ENCODE assay signal across 21 cellular contexts in genomic region chr3:100368421-100368820, GRCh38. TPM values are rescaled to one million over a fixed set of nuclear protein-coding genes. Genes with fewer than 3 reads are reported as not detected.
DNase-seq lines count a peak whose midpoint lies in the region; ATAC-seq, FAIRE-seq and TF ChIP-seq lines count a peak whose summit lies in the region.
"Had no signal": no experiment of that assay in that cellular context is flagged by ENCODE, and none has a peak within 500 bp of the region (broad histone marks: within the 10 kb centered on the region; RNA-seq: fewer than 3 reads in every experiment).

No MANE protein-coding gene starts in this region.

- H3K4me3 ChIP-seq in endothelial cell of umbilical vein (replicated peaks in 1 of 3; ENCODE audit: insufficient read depth in 1 of 3, low read depth in 1 of 3, low read length in 3 of 3), result no peak overlapping the region
- H3K4me3 ChIP-seq: A549, GM23338 had no signal

- BruUV-seq in endothelial cell of umbilical vein (replicated peaks; lab: Mats Ljungman, UMichigan), result no TSS peak

- POLR2A ChIA-PET in endothelial cell of umbilical vein (lab: Charles Lee), result no interaction called here

- no peaks in the 10 kb centered on the region for H3K9me3 Mint-ChIP-seq in immature natural killer cell
- H3K9me3 Mint-ChIP-seq: CD4-positive, alpha-beta T cell; GM23338 had no signal

- no peaks in the 10 kb centered on the region for H3K9me3 ChIP-seq in endothelial cell of umbilical vein (replicated peaks; ENCODE audit: control insufficient read depth, insufficient read depth, low read length)
- H3K9me3 ChIP-seq: A549, Caco-2 had no signal

- CTCF ChIA-PET in endothelial cell of umbilical vein (lab: Charles Lee), result interaction anchor here (0.6 to 1.8 kb wide), 4 partner anchors 8 to 221 kb away, joined by 4 to 5 read pairs (median 5); no protein-coding TSS in a partner anchor

- TF ChIP-seq POLR2A in endothelial cell of umbilical vein (IDR thresholded peaks at IDR 0.05; ENCODE audit: low read depth, low read length), result no peak

- H3K4me1 Mint-ChIP-seq in immature natural killer cell, result no peaks in the 10 kb centered on the region

- no peak overlapping the region for H3K4me3 Mint-ChIP-seq in immature natural killer cell
- H3K4me3 Mint-ChIP-seq: CD4-positive, alpha-beta T cell; GM23338 had no signal

- H3K36me3 ChIP-seq in endothelial cell of umbilical vein (ENCODE audit: control insufficient read depth in 2 of 2, extremely low read depth in 1 of 2, insufficient read depth in 2 of 2, low read length in 2 of 2), result peaks cover 10 to 23% of the 10 kb centered on the region in 2 experiments

- H3K27ac Mint-ChIP-seq in immature natural killer cell, result no peak overlapping the region
- H3K27ac Mint-ChIP-seq: CD4-positive, alpha-beta T cell; GM23338 had no signal

- no peak overlapping the region for H3K4me2 ChIP-seq in endothelial cell of umbilical vein (ENCODE audit: insufficient read depth, low read length)
- H3K4me2 ChIP-seq: A549, GM23338 had no signal

- dilution Hi-C loops in endothelial cell of umbilical vein (cut with MboI; ENCODE audit: extremely low pct_ligation_motif_present, low sequenced_read_pairs), result no loop called here

- H3K9me1 ChIP-seq in endothelial cell of umbilical vein (replicated peaks; ENCODE audit: control insufficient read depth, extremely low read depth, insufficient read depth, low read length), result no peaks in the 10 kb centered on the region

- peak; percentile 58 for ATAC-seq in left lobe of liver
- ATAC-seq: A549, GM23338 had no signal

- no peak overlapping the region for H2AFZ ChIP-seq in endothelial cell of umbilical vein (ENCODE audit: low read depth, low read length)
- H2AFZ ChIP-seq: GM23338 had no signal

- H3K36me3 Mint-ChIP-seq in immature natural killer cell, result peaks cover 8 to 36% (median 11%) of the 10 kb centered on the region in 3 donors

- no peak for TF ChIP-seq CTCF in endothelial cell of umbilical vein (IDR thresholded peaks at IDR 0.05; ENCODE audit: extremely low read depth in 1 of 2, insufficient read depth in 1 of 2, low read depth in 1 of 2, low read length in 2 of 2)

- peaks cover 0 to 2% (median 0%) of the 10 kb centered on the region in 3 donors for H3K27me3 Mint-ChIP-seq in immature natural killer cell (ENCODE audit: low read depth in 3 of 3)
- H3K27me3 Mint-ChIP-seq: CD4-positive, alpha-beta T cell had no signal

- no peak overlapping the region for H3K27ac ChIP-seq in endothelial cell of umbilical vein (ENCODE audit: insufficient read depth, low read depth, low read length)
- H3K27ac ChIP-seq: 22Rv1, A549, C4-2B, HL-60 had no signal

- FAIRE-seq in endothelial cell of umbilical vein (lab: Jason Lieb, UNC), result no peak
- FAIRE-seq: D721Med, H54 had no signal

- no peaks in the 10 kb centered on the region for H3K79me2 ChIP-seq in endothelial cell of umbilical vein (ENCODE audit: control insufficient read depth, insufficient read depth, low read length)

- no peak overlapping the region for H3K9ac ChIP-seq in endothelial cell of umbilical vein (replicated peaks; ENCODE audit: extremely low read depth, insufficient read depth, low read length)

- no peaks in the 10 kb centered on the region for H3K4me1 ChIP-seq in endothelial cell of umbilical vein (ENCODE audit: control insufficient read depth, extremely low read depth, insufficient read depth, low read length)
- H3K4me1 ChIP-seq: A549, Caco-2 had no signal

- no peaks in the 10 kb centered on the region for H3K27me3 ChIP-seq in endothelial cell of umbilical vein (ENCODE audit: control insufficient read depth in 2 of 2, insufficient read depth in 2 of 2, low read length in 2 of 2)

- DNase-seq in DMS 273 (lab: John Stamatoyannopoulos, UW; ENCODE audit: unreplicated experiment), result peak; percentile 14
- DNase-seq in DMS 273 treated with DMSO at 0.1 percent for 48 hours (lab: John Stamatoyannopoulos, UW), result no peak
- peak; percentile 28 for DNase-seq in LHCN-M2 (ENCODE audit: low read depth)
- DNase-seq in endothelial cell of umbilical vein (ENCODE audit: low read depth, low spot score), result peak; percentile 33
- no peak for DNase-seq in left lobe of liver (ENCODE audit: low spot score)
- DNase-seq in immature natural killer cell, result no peak
- DNase-seq in NCI-H1092 treated with DMSO at 0.1 percent for 48 hours (lab: John Stamatoyannopoulos, UW), result no peak
- no peak for DNase-seq in NCI-H1930 (lab: John Stamatoyannopoulos, UW)
- DNase-seq: AML-193; Caco-2; CD4-positive, alpha-beta T cell; DMS79 treated with DMSO at 0.1 percent for 48 hours; GF-D8; HCEC 1CT had no signal

- intact Hi-C loops in endothelial cell of umbilical vein (cut with micrococcal nuclease), result no loop called here

- H4K20me1 ChIP-seq in endothelial cell of umbilical vein (replicated peaks; ENCODE audit: control insufficient read depth, extremely low read depth, insufficient read depth, low read length), result no peaks in the 10 kb centered on the region

TF ChIP-seq in endothelial cell of umbilical vein, 7 proteins besides CTCF, POLR2A, EP300 and RAD21:
- TF ChIP-seq MYC (IDR thresholded peaks at IDR 0.05; ENCODE audit: low read depth, low read length) (no peak), GATA2 (IDR thresholded peaks at IDR 0.05; ENCODE audit: insufficient read depth, insufficient read length, low read depth, low read length) (no peak), MAX (IDR thresholded peaks at IDR 0.05; ENCODE audit: insufficient read depth, insufficient read length) (no peak), JUN (IDR thresholded peaks at IDR 0.05; ENCODE audit: borderline replicate concordance, insufficient read depth, insufficient read length, low read depth) (no peak), FOS (IDR thresholded peaks at IDR 0.05; ENCODE audit: borderline replicate concordance, insufficient read depth, low read length) (no peak), EZH2 (IDR thresholded peaks at IDR 0.05; ENCODE audit: borderline replicate concordance, low read depth, low read length, severe bottlenecking) (no peak), POLR2AphosphoS5 (IDR thresholded peaks at IDR 0.05; ENCODE audit: insufficient read depth, low read depth, low read length) (no peak)

RNA-seq across cellular contexts. Expression of gene TOMM70, which starts 32.5 kb away (rescaled TPM):
- 62.4 and 67.0 TPM in 2 replicates for total RNA-seq in LHCN-M2 (2014; rRNA removed)
- polyA plus RNA-seq in LHCN-M2 (2012), result 22.4 TPM
- total RNA-seq in endothelial cell of umbilical vein, result 28.3 and 32.3 TPM in 2 replicates
- polyA plus RNA-seq in endothelial cell of umbilical vein, result 6.2 and 7.6 TPM in 2 replicates
- polyA plus RNA-seq in endothelial cell of umbilical vein (2011; cell fraction: cytosol; rRNA removed), result 13.6 TPM in 2 replicates
- polyA plus RNA-seq in endothelial cell of umbilical vein (2011; cell fraction: nucleus; rRNA removed), result 10.2 and 11.3 TPM in 2 replicates
- 19.6 and 29.2 TPM in 2 replicates for polyA plus RNA-seq in endothelial cell of umbilical vein (2012)
- 12.7 and 13.0 TPM in 2 replicates for polyA minus RNA-seq in endothelial cell of umbilical vein
- polyA minus RNA-seq in endothelial cell of umbilical vein (2011; cell fraction: cytosol; rRNA and poly(A)+ RNA removed), result 35.3 TPM
- polyA minus RNA-seq in endothelial cell of umbilical vein (2011; cell fraction: nucleus; rRNA and poly(A)+ RNA removed), result 11.7 and 13.1 TPM in 2 replicates
- 27.3 TPM for total RNA-seq in left lobe of liver
- polyA plus RNA-seq in immature natural killer cell, result 10 to 100 TPM; 10.0 to 15.4 (median 11.2) TPM

RNA-seq across cellular contexts. Expression of gene LNP1, which starts 32.9 kb away (rescaled TPM):
- total RNA-seq in LHCN-M2 (2014; rRNA removed) (3.5 and 6.4 TPM in 2 replicates), endothelial cell of umbilical vein (0.80 and 0.81 TPM in 2 replicates), left lobe of liver (2.1 TPM)
- 1.5 TPM for polyA plus RNA-seq in LHCN-M2 (2012)
- polyA plus RNA-seq in endothelial cell of umbilical vein (0.40 and 0.80 TPM in 2 replicates), immature natural killer cell (1 to 10 TPM in 1 of 3 donors, under 1 TPM in 2; 0.47 to 1.7 (median 0.93) TPM)
- polyA plus RNA-seq in endothelial cell of umbilical vein (2011; cell fraction: cytosol; rRNA removed), result 0.65 and 0.92 TPM in 2 replicates
- 0.95 and 1.1 TPM in 2 replicates for polyA plus RNA-seq in endothelial cell of umbilical vein (2011; cell fraction: nucleus; rRNA removed)
- polyA plus RNA-seq in endothelial cell of umbilical vein (2012), result 0.15 and 0.19 TPM in 2 replicates
- polyA minus RNA-seq in endothelial cell of umbilical vein, result 0.70 and 1.1 TPM in 2 replicates
- polyA minus RNA-seq in endothelial cell of umbilical vein (2011; cell fraction: cytosol; rRNA and poly(A)+ RNA removed), result 2.3 TPM
- polyA minus RNA-seq in endothelial cell of umbilical vein (2011; cell fraction: nucleus; rRNA and poly(A)+ RNA removed), result 2.1 and 3.0 TPM in 2 replicates

RNA-seq across cellular contexts. Expression of gene NIT2, which starts 33.9 kb away (rescaled TPM):
- total RNA-seq in LHCN-M2 (2014; rRNA removed) (23.5 and 27.4 TPM in 2 replicates), endothelial cell of umbilical vein (20.5 and 29.1 TPM in 2 replicates), left lobe of liver (135 TPM)
- 39.6 TPM for polyA plus RNA-seq in LHCN-M2 (2012)
- polyA plus RNA-seq in endothelial cell of umbilical vein (14.4 and 19.4 TPM in 2 replicates), immature natural killer cell (10 to 100 TPM; 35.6 to 46.0 (median 41.7) TPM)
- polyA plus RNA-seq in endothelial cell of umbilical vein (2011; cell fraction: cytosol; rRNA removed), result 14.5 and 16.7 TPM in 2 replicates
- 66.8 and 74.6 TPM in 2 replicates for polyA plus RNA-seq in endothelial cell of umbilical vein (2011; cell fraction: nucleus; rRNA removed)
- 23.8 and 37.7 TPM in 2 replicates for polyA plus RNA-seq in endothelial cell of umbilical vein (2012)
- polyA minus RNA-seq in endothelial cell of umbilical vein, result 6.7 and 10.0 TPM in 2 replicates
- polyA minus RNA-seq in endothelial cell of umbilical vein (2011; cell fraction: cytosol; rRNA and poly(A)+ RNA removed), result 19.5 TPM
- polyA minus RNA-seq in endothelial cell of umbilical vein (2011; cell fraction: nucleus; rRNA and poly(A)+ RNA removed), result 13.1 and 18.8 TPM in 2 replicates

Comparison
In these comparisons a context has a peak if more than half of its experiments do, and no peak if none do; other contexts are left out.
1. DNase-seq: peak in DMS 273 (single experiment), LHCN-M2 (single experiment) and endothelial cell of umbilical vein (single experiment); none in DMS 273 treated with DMSO at 0.1 percent for 48 hours (single experiment), left lobe of liver (single experiment), immature natural killer cell (0 of 3), NCI-H1092 treated with DMSO at 0.1 percent for 48 hours (single experiment) and NCI-H1930 (0 of 2).